ENCODE assay signal across 9 cellular contexts in genomic region chr18:3060667-3061580, GRCh38. TPM values are rescaled to one million over a fixed set of nuclear protein-coding genes. Genes with fewer than 3 reads are reported as not detected.
A peak's percentile ranks its signal among the peaks of the same experiment; 100 is the strongest.
DNase-seq lines count a peak whose midpoint lies in the region; ATAC-seq, FAIRE-seq and TF ChIP-seq lines count a peak whose summit lies in the region.
"Had no signal": no experiment of that assay in that cellular context is flagged by ENCODE, and none has a peak within 500 bp of the region (broad histone marks: within the 10 kb centered on the region; RNA-seq: fewer than 3 reads in every experiment).

No MANE protein-coding gene starts in this region.

- no peak overlapping the region for H4K8ac ChIP-seq in neuronal stem cell (ENCODE audit: low read depth, low read length)

- intact Hi-C loops in Panc1 (cut with micrococcal nuclease; ENCODE audit: unreplicated experiment) = no loop called here
- intact Hi-C loops in K562 (cut with micrococcal nuclease) = no loop called here
- intact Hi-C loops in spleen (cut with DNase I; ENCODE audit: low total_unique reads) = loop anchor here (5.0 to 10.0 kb wide), 2 partner anchors 64 to 126 kb away; no protein-coding TSS in a partner anchor

- no peak for TF ChIP-seq RAD21 in K562 (CRISPR knock-in tag; conservative IDR thresholded peaks at IDR 0.05 in 1 of 2, IDR thresholded peaks at IDR 0.05 in 1 of 2)

- TF ChIP-seq EP300 in K562 (IDR thresholded peaks at IDR 0.05; ENCODE audit: low read length) = no peak

- H3K27ac ChIP-seq in Panc1 (ENCODE audit: low read length) (peak overlapping the region; percentile 57), K562 (ENCODE audit: extremely low read depth, low read depth, low read length) (no peak overlapping the region), spleen (peak overlapping the region; percentile 66 to 89 (median 84)), neuronal stem cell (replicated peaks; ENCODE audit: low read length) (no peak overlapping the region)

- H3K9me3 ChIP-seq in Panc1 (ENCODE audit: control insufficient read depth, insufficient read depth, low read depth, low read length) (no peaks in the 10 kb centered on the region), K562 (replicated peaks; ENCODE audit: control insufficient read depth, insufficient read depth, low read depth, low read length) (no peaks in the 10 kb centered on the region), spleen (no peaks in the 10 kb centered on the region), neuronal stem cell (replicated peaks in 1 of 2; ENCODE audit: control insufficient read depth in 2 of 2, insufficient read depth in 1 of 2, low read depth in 1 of 2, low read length in 2 of 2) (no peaks in the 10 kb centered on the region)

- DNase-seq in GM13977 (ENCODE audit: low spot score) (peak; percentile 45), Panc1 (ENCODE audit: low read depth, low spot score) (no peak), K562 (ENCODE audit: extremely low read depth in 1 of 4, low spot score in 3 of 4) (no peak), spleen (no peak), NCI-H1048 (lab: John Stamatoyannopoulos, UW) (no peak), neuronal stem cell (ENCODE audit: low spot score) (no peak), Ammon's horn (ENCODE audit: low spot score) (no peak), superior temporal gyrus (ENCODE audit: extremely low spot score) (no peak)
- DNase-seq: PC-3 had no signal

- H3K23ac ChIP-seq in neuronal stem cell (ENCODE audit: low read depth, low read length, poor library complexity) = no peak overlapping the region

- H3K27me3 ChIP-seq in Panc1 (ENCODE audit: control insufficient read depth, insufficient read depth, low read length) (no peaks in the 10 kb centered on the region), K562 (ENCODE audit: control insufficient read depth in 2 of 2, insufficient read depth in 2 of 2, low read length in 2 of 2) (no peaks in the 10 kb centered on the region), spleen (replicated peaks in 1 of 7) (peaks cover 0 to 4% (median 0%) of the 10 kb centered on the region in 7 donors), neuronal stem cell (ENCODE audit: control insufficient read depth in 3 of 3, insufficient read depth in 3 of 3, low read depth in 1 of 3, low read length in 3 of 3) (no peaks in the 10 kb centered on the region)

- H3K79me2 ChIP-seq in K562 (ENCODE audit: control insufficient read depth, insufficient read depth, low read length) = no peaks in the 10 kb centered on the region

- H3K36me3 ChIP-seq in Panc1 (ENCODE audit: control insufficient read depth, insufficient read depth, low read length) (no peaks in the 10 kb centered on the region), K562 (ENCODE audit: control insufficient read depth, insufficient read depth, low read length) (no peaks in the 10 kb centered on the region), spleen (no peaks in the 10 kb centered on the region), neuronal stem cell (replicated peaks in 1 of 2; ENCODE audit: control insufficient read depth in 2 of 2, insufficient read depth in 2 of 2, low read length in 2 of 2) (no peaks in the 10 kb centered on the region)

- H3K9ac ChIP-seq in K562 (ENCODE audit: insufficient read depth in 1 of 2, low read depth in 2 of 2, low read length in 2 of 2) (no peak overlapping the region), neuronal stem cell (ENCODE audit: low read depth, low read length, poor library complexity) (no peak overlapping the region)

- H2BK15ac ChIP-seq in neuronal stem cell (ENCODE audit: low read length) = no peak overlapping the region

- TF ChIP-seq CTCF in GM13977 (IDR thresholded peaks at IDR 0.05; ENCODE audit: extremely low read depth, insufficient read depth, missing control alignments) (no peak), Panc1 (IDR thresholded peaks at IDR 0.05) (no peak), K562 (IDR thresholded peaks at IDR 0.05 in 2 of 3, conservative IDR thresholded peaks at IDR 0.05 in 1 of 3; ENCODE audit: insufficient read depth in 2 of 3, low read depth in 1 of 3, low read length in 3 of 3) (no peak), spleen (IDR thresholded peaks at IDR 0.05 in 8 of 11, conservative IDR thresholded peaks at IDR 0.05 in 3 of 11) (no peak)

- H4K91ac ChIP-seq in neuronal stem cell (ENCODE audit: low read depth, low read length, poor library complexity) = no peak overlapping the region

- no peak overlapping the region for H2BK120ac ChIP-seq in neuronal stem cell (ENCODE audit: low read depth, low read length)

- ATAC-seq in Panc1 (no peak), K562 (no peak)
- ATAC-seq: PC-3 had no signal

- no peak overlapping the region for H3K4ac ChIP-seq in neuronal stem cell (ENCODE audit: low read length)

- WGBS in K562 (ENCODE audit: insufficient coverage, low coverage, missing lambda C conversion rate) = 59% methylated on average over 15 of the region's 15 CpGs
- 55 to 60% (median 57%) methylated on average over 15 of the region's 15 CpGs for WGBS in spleen, 5 donors
- no CpG with 5 or more reads among the region's 15 CpGs for whole genome bisulfite sequencing in neuronal stem cell (ENCODE audit: extremely low coverage in 2 of 2, insufficient read length in 2 of 2, insufficient replicate concordance in 1 of 2), 2 donors

- H2AK5ac ChIP-seq in neuronal stem cell (ENCODE audit: low read depth, low read length) = no peak overlapping the region

- no peaks in the 10 kb centered on the region for H3K9me1 ChIP-seq in K562 (ENCODE audit: control insufficient read depth, insufficient read depth, low read length)

- no peak overlapping the region for H2BK5ac ChIP-seq in neuronal stem cell (ENCODE audit: low read length)

- H3K79me1 ChIP-seq in neuronal stem cell (ENCODE audit: low read depth, low read length) = no peaks in the 10 kb centered on the region

- no peak overlapping the region for H3K18ac ChIP-seq in neuronal stem cell (ENCODE audit: low read length)

- no peak overlapping the region for H3K4me2 ChIP-seq in K562 (ENCODE audit: insufficient read depth, low read length)
- H3K4me2 ChIP-seq in neuronal stem cell (ENCODE audit: insufficient read depth, low read length, poor library complexity, severe bottlenecking) = no peak overlapping the region

- peak overlapping the region; percentile 64 for H2AFZ ChIP-seq in K562 (ENCODE audit: low read depth, low read length)
- H2AFZ ChIP-seq in neuronal stem cell (ENCODE audit: low read length) = no peak overlapping the region

- H3K4me1 ChIP-seq in Panc1 (ENCODE audit: control insufficient read depth, insufficient read depth, low read length) (peaks cover 40% of the 10 kb centered on the region), K562 (replicated peaks in 1 of 2; ENCODE audit: control insufficient read depth in 2 of 2, insufficient read depth in 2 of 2, low read length in 2 of 2) (peaks cover 0 to 4% of the 10 kb centered on the region in 2 experiments; a peak in 3 of 5 replicates), spleen (peaks cover 28 to 74% (median 60%) of the 10 kb centered on the region in 6 donors), neuronal stem cell (ENCODE audit: control insufficient read depth in 2 of 2, insufficient read depth in 1 of 2, low read depth in 1 of 2, low read length in 2 of 2) (peaks cover 0 to 8% of the 10 kb centered on the region in 2 donors)

- POLR2A ChIA-PET in Panc1 (lab: Charles Lee) (interaction anchor here (0.6 kb wide), 1 partner anchor 562 kb away, joined by 18 read pairs; no protein-coding TSS in a partner anchor), K562 (lab: Yijun Ruan, JAX) (interaction anchor here (0.6 to 1.5 kb wide), 5 partner anchors 8 to 66 kb away, joined by 3 to 4 read pairs (median 3); no protein-coding TSS in a partner anchor)

- BruUV-seq in Panc1 (replicated peaks; lab: Mats Ljungman, UMichigan) = no TSS peak
- BruUV-seq in K562 (replicated peaks; lab: Mats Ljungman, UMichigan) = no TSS peak

- H3K4me3 ChIP-seq in Panc1 (ENCODE audit: low read depth in 2 of 2, low read length in 2 of 2) = no peak overlapping the region
- no peak overlapping the region for H3K4me3 ChIP-seq in K562
- peak overlapping the region in 1 of 8 donors; percentile 38 for H3K4me3 ChIP-seq in spleen
- no peak overlapping the region for H3K4me3 ChIP-seq in neuronal stem cell (ENCODE audit: low read length in 2 of 2)

- no peaks in the 10 kb centered on the region for H4K20me1 ChIP-seq in K562 (replicated peaks; ENCODE audit: control insufficient read depth, insufficient read depth, low read length)

- in situ Hi-C loops in GM13977 (cut with MboI; ENCODE audit: low pct_unique_long_range_greater_than_20kb, low sequenced_read_pairs, unreplicated experiment) = no loop called here
- in situ Hi-C loops in Panc1 (cut with HindIII; ENCODE audit: low pct_unique_long_range_greater_than_20kb, low sequenced_read_pairs) = no loop called here
- in situ Hi-C loops in K562 (cut with MboI) = loop anchor here (10.0 kb wide), 1 partner anchor 126 kb away; no protein-coding TSS in a partner anchor

- no peak for TF ChIP-seq POLR2A in K562 (conservative IDR thresholded peaks at IDR 0.05)
- TF ChIP-seq POLR2A in spleen (IDR thresholded peaks at IDR 0.05) = no peak

- CTCF ChIA-PET in Panc1 (lab: Charles Lee) = no interaction called here
- CTCF ChIA-PET in K562 (lab: Yijun Ruan, JAX; ENCODE audit: low intra/inter-chr PET ratio) = no interaction called here

- H3K14ac ChIP-seq in neuronal stem cell (ENCODE audit: low read length) = no peak overlapping the region

- no peak for FAIRE-seq in K562 (lab: Jason Lieb, UNC)

- H2BK12ac ChIP-seq in neuronal stem cell (ENCODE audit: low read length) = no peak overlapping the region

RNA-seq across cellular contexts. Expression of gene LPIN2, which starts 48.0 kb away (rescaled TPM):
- total RNA-seq in Panc1 (2021; ENCODE audit: unreplicated experiment) = 38.3 TPM
- 18.8 TPM for polyA plus RNA-seq in Panc1 (2012; ENCODE audit: insufficient read length)
- total RNA-seq in K562 (2011; cell fraction: chromatin; rRNA removed; ENCODE audit: low replicate concordance) = 45.6 and 69.6 TPM in 2 replicates
- 29.0 and 29.5 TPM in 2 replicates for total RNA-seq in K562 (2011; cell fraction: nucleolus; rRNA removed)
- total RNA-seq in K562 (2011; cell fraction: nucleoplasm; rRNA removed) = 35.7 and 37.3 TPM in 2 replicates
- total RNA-seq in K562 (2014; rRNA removed) = 21.0 and 23.3 TPM in 2 replicates
- total RNA-seq in K562 (2014; rRNA removed; fragmentation: Illumina TruSeq; extraction: Trizol) = 20.6 and 23.5 TPM in 2 replicates
- 24.3 and 25.3 TPM in 2 replicates for total RNA-seq in K562 (2015; rRNA removed; fragmentation: Illumina TruSeq; extraction: Trizol)
- 26.1 and 31.7 TPM in 2 replicates for total RNA-seq in K562 (2021)
- polyA plus RNA-seq in K562 (2011; rRNA removed) = 33.2 and 34.8 TPM in 2 replicates
- polyA plus RNA-seq in K562 (2011; cell fraction: cytosol; rRNA removed) = 17.2 and 25.7 TPM in 2 replicates
- 37.4 and 44.9 TPM in 2 replicates for polyA plus RNA-seq in K562 (2011; cell fraction: nucleus; rRNA removed)
- 18.3 and 28.4 TPM in 2 replicates for polyA plus RNA-seq in K562 (2012)
- polyA plus RNA-seq in K562 (2014; fragmentation: Illumina TruSeq; extraction: Trizol) = 24.2 and 30.3 TPM in 2 replicates
- 1 to 10 TPM; 5.2 to 7.6 TPM for polyA plus RNA-seq in K562 (2014; fragmentation: Nextera tagmentation; extraction: Ambion mirVana)
- 23.0 and 24.6 TPM in 2 replicates for polyA plus RNA-seq in K562 (2014; rRNA removed)
- 41.5 and 47.0 TPM in 2 replicates for polyA minus RNA-seq in K562 (2011; rRNA and poly(A)+ RNA removed)
- 22.2 and 22.3 TPM in 2 replicates for polyA minus RNA-seq in K562 (2011; cell fraction: cytosol; rRNA and poly(A)+ RNA removed)
- 20.3 and 39.2 TPM in 2 replicates for polyA minus RNA-seq in K562 (2011; cell fraction: nucleus; rRNA and poly(A)+ RNA removed)
- total RNA-seq in spleen = 10 to 100 TPM; 44.8 to 79.7 (median 61.5) TPM
- 1 to 10 TPM; 4.0 to 9.6 (median 5.8) TPM for polyA plus RNA-seq in spleen
- 15.7 TPM for polyA plus RNA-seq in neuronal stem cell (2013, experiment 1 of 2)
- polyA plus RNA-seq in neuronal stem cell (2013, experiment 2 of 2) = 15.9 TPM

Comparison
In these comparisons a context has a peak if more than half of its experiments do, and no peak if none do; other contexts are left out.
1. H3K27ac ChIP-seq: peak in Panc1 (single experiment) and spleen (8 of 8); none in K562 (single experiment) and neuronal stem cell (single experiment).